In genomic region chr4:120973207-120973606, GRCh38 we compare ENCODE assay signal across 22 cellular contexts. TPM values are rescaled to one million over a fixed set of nuclear protein-coding genes. Genes with fewer than 3 reads are reported as not detected.
DNase-seq lines count a peak whose midpoint lies in the region; ATAC-seq and TF ChIP-seq lines count a peak whose summit lies in the region.
"Had no signal": no experiment of that assay in that cellular context is flagged by ENCODE, and none has a peak within 500 bp of the region (broad histone marks: within the 10 kb centered on the region; RNA-seq: fewer than 3 reads in every experiment).

No MANE protein-coding gene starts in this region.

- DNase-seq in activated naive CD4-positive, alpha-beta T cell treated with anti-CD3 and anti-CD28 coated beads, Interleukin-2, amount 50 U/mL, for 72 hours (ENCODE audit: low spot score in 2 of 2) = no peak
- no peak for DNase-seq in activated naive CD4-positive, alpha-beta T cell treated with anti-CD3 and anti-CD28 coated beads for 36 hours
- no peak for DNase-seq in stimulated activated naive CD8-positive, alpha-beta T cell treated with anti-CD3 and anti-CD28 coated beads, Interleukin-15, Interleukin-2, amounts not matched to agents 100 U/mL and 50 U/mL, for 24 hours
- no peak for DNase-seq in stimulated activated naive CD8-positive, alpha-beta T cell treated with anti-CD3 and anti-CD28 coated beads, Interleukin-15, amount 100 ng/mL, for 72 hours
- DNase-seq in HEK293T (ENCODE audit: extremely low spot score) = no peak
- DNase-seq: 8988T; ACHN; BE2C; C1 segment of cervical spinal cord; CD4-positive, alpha-beta memory T cell; CD4-positive, CD25-positive, alpha-beta regulatory T cell; CD8-positive, alpha-beta memory T cell; COR-L47; DMS 273 treated with DMSO at 0.1 percent for 48 hours; DMS153; DMS53; DMS79; DND-41; EL; GDM1 had no signal

- no peak overlapping the region for H3K4me3 Mint-ChIP-seq in activated naive CD4-positive, alpha-beta T cell treated with anti-CD3 and anti-CD28 coated beads for 36 hours
- H3K4me3 Mint-ChIP-seq in stimulated activated naive CD8-positive, alpha-beta T cell treated with anti-CD3 and anti-CD28 coated beads, Interleukin-15, amount 100 ng/mL, for 72 hours = no peak overlapping the region
- H3K4me3 Mint-ChIP-seq: CD14-positive monocyte; CD4-positive, alpha-beta memory T cell; CD4-positive, CD25-positive, alpha-beta regulatory T cell; CD8-positive, alpha-beta memory T cell had no signal

- CTCF ChIA-PET in activated naive CD4-positive, alpha-beta T cell treated with anti-CD3 and anti-CD28 coated beads for 36 hours (lab: Charles Lee) = no interaction called here
- CTCF ChIA-PET in HEK293T (lab: Yijun Ruan, JAX) = no interaction called here

- intact Hi-C loops in activated naive CD4-positive, alpha-beta T cell treated with anti-CD3 and anti-CD28 coated beads for 36 hours (cut with micrococcal nuclease) = no loop called here

- H3K27ac Mint-ChIP-seq in activated naive CD4-positive, alpha-beta T cell treated with anti-CD3 and anti-CD28 coated beads, Interleukin-2, amount 50 U/mL, for 72 hours = no peak overlapping the region
- no peak overlapping the region for H3K27ac Mint-ChIP-seq in activated naive CD4-positive, alpha-beta T cell treated with anti-CD3 and anti-CD28 coated beads for 36 hours
- H3K27ac Mint-ChIP-seq in stimulated activated naive CD8-positive, alpha-beta T cell treated with anti-CD3 and anti-CD28 coated beads, Interleukin-15, amount 100 ng/mL, for 72 hours = no peak overlapping the region
- H3K27ac Mint-ChIP-seq: CD14-positive monocyte; CD4-positive, alpha-beta memory T cell; CD8-positive, alpha-beta memory T cell had no signal

- peak; percentile 18 to 67 for ATAC-seq in activated naive CD4-positive, alpha-beta T cell treated with anti-CD3 and anti-CD28 coated beads, Interleukin-2, amount 50 U/mL, for 72 hours
- peak; percentile 49 for ATAC-seq in stimulated activated naive CD8-positive, alpha-beta T cell treated with anti-CD3 and anti-CD28 coated beads, Interleukin-15, Interleukin-2, amounts not matched to agents 100 U/mL and 50 U/mL, for 24 hours
- no peak for ATAC-seq in stimulated activated naive CD8-positive, alpha-beta T cell treated with anti-CD3 and anti-CD28 coated beads, Interleukin-15, amount 100 ng/mL, for 72 hours
- ATAC-seq: GM12878 had no signal

- H3K9me3 Mint-ChIP-seq in activated naive CD4-positive, alpha-beta T cell treated with anti-CD3 and anti-CD28 coated beads, Interleukin-2, amount 50 U/mL, for 72 hours = no peaks in the 10 kb centered on the region
- no peaks in the 10 kb centered on the region for H3K9me3 Mint-ChIP-seq in activated naive CD4-positive, alpha-beta T cell treated with anti-CD3 and anti-CD28 coated beads for 36 hours
- H3K9me3 Mint-ChIP-seq in stimulated activated naive CD8-positive, alpha-beta T cell treated with anti-CD3 and anti-CD28 coated beads, Interleukin-15, amount 100 ng/mL, for 72 hours = no peaks in the 10 kb centered on the region

- H3K4me1 Mint-ChIP-seq in activated naive CD4-positive, alpha-beta T cell treated with anti-CD3 and anti-CD28 coated beads for 36 hours (ENCODE audit: low read depth) = no peaks in the 10 kb centered on the region
- H3K4me1 Mint-ChIP-seq in stimulated activated naive CD8-positive, alpha-beta T cell treated with anti-CD3 and anti-CD28 coated beads, Interleukin-15, amount 100 ng/mL, for 72 hours = no peaks in the 10 kb centered on the region
- H3K4me1 Mint-ChIP-seq: CD14-positive monocyte; CD8-positive, alpha-beta memory T cell had no signal

- H3K27me3 Mint-ChIP-seq in activated naive CD4-positive, alpha-beta T cell treated with anti-CD3 and anti-CD28 coated beads for 36 hours (ENCODE audit: low read depth) = no peaks in the 10 kb centered on the region
- no peaks in the 10 kb centered on the region for H3K27me3 Mint-ChIP-seq in stimulated activated naive CD8-positive, alpha-beta T cell treated with anti-CD3 and anti-CD28 coated beads, Interleukin-15, amount 100 ng/mL, for 72 hours

- POLR2A ChIA-PET in HEK293T (lab: Yijun Ruan, JAX) = no interaction called here

- H3K36me3 Mint-ChIP-seq in activated naive CD4-positive, alpha-beta T cell treated with anti-CD3 and anti-CD28 coated beads, Interleukin-2, amount 50 U/mL, for 72 hours = no peaks in the 10 kb centered on the region
- H3K36me3 Mint-ChIP-seq in activated naive CD4-positive, alpha-beta T cell treated with anti-CD3 and anti-CD28 coated beads for 36 hours (ENCODE audit: low read depth) = no peaks in the 10 kb centered on the region
- H3K36me3 Mint-ChIP-seq: CD14-positive monocyte; CD4-positive, alpha-beta memory T cell; CD4-positive, CD25-positive, alpha-beta regulatory T cell; CD8-positive, alpha-beta memory T cell had no signal

TF ChIP-seq in HEK293T, 16 proteins besides CTCF, POLR2A, EP300 and RAD21:
- no peak for TF ChIP-seq BHLHE40 (IDR thresholded peaks at IDR 0.05; ENCODE audit: borderline replicate concordance)
- TF ChIP-seq, protein P1, sequence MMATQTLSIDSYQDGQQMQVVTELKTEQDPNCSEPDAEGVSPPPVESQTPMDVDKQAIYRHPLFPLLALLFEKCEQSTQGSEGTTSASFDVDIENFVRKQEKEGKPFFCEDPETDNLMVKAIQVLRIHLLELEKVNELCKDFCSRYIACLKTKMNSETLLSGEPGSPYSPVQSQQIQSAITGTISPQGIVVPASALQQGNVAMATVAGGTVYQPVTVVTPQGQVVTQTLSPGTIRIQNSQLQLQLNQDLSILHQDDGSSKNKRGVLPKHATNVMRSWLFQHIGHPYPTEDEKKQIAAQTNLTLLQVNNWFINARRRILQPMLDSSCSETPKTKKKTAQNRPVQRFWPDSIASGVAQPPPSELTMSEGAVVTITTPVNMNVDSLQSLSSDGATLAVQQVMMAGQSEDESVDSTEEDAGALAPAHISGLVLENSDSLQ (IDR thresholded peaks at IDR 0.05) = no peak
- TF ChIP-seq FOXA1 (IDR thresholded peaks at IDR 0.05) = no peak
- TF ChIP-seq SP1 (IDR thresholded peaks at IDR 0.05) = no peak
- TF ChIP-seq ELF4 (IDR thresholded peaks at IDR 0.05) = no peak
- no peak for TF ChIP-seq ARNT (IDR thresholded peaks at IDR 0.05)
- TF ChIP-seq FOXK2 (IDR thresholded peaks at IDR 0.05) = no peak
- TF ChIP-seq ZNF384 (IDR thresholded peaks at IDR 0.05) = no peak
- TF ChIP-seq NFRKB (IDR thresholded peaks at IDR 0.05) = no peak
- no peak for TF ChIP-seq SUZ12 (IDR thresholded peaks at IDR 0.05)
- TF ChIP-seq CTBP1 (IDR thresholded peaks at IDR 0.05; ENCODE audit: borderline replicate concordance) = no peak
- no peak for TF ChIP-seq HDGF (IDR thresholded peaks at IDR 0.05; ENCODE audit: borderline replicate concordance)
- no peak for TF ChIP-seq LEF1 (IDR thresholded peaks at IDR 0.05; ENCODE audit: borderline replicate concordance)
- TF ChIP-seq L3MBTL2 (conservative IDR thresholded peaks at IDR 0.05) = no peak

RNA-seq across cellular contexts. Expression of gene PRDM5, which starts 50.7 kb away (rescaled TPM):
- 1 to 10 TPM in 1 of 2 donors, under 1 TPM in 1; 0.25 to 1.5 TPM for total RNA-seq in activated naive CD4-positive, alpha-beta T cell treated with anti-CD3 and anti-CD28 coated beads, Interleukin-2, amount 50 U/mL, for 72 hours
- under 1 TPM; 0.20 to 0.57 TPM for total RNA-seq in activated naive CD4-positive, alpha-beta T cell treated with anti-CD3 and anti-CD28 coated beads for 36 hours
- total RNA-seq: GM12878 had no signal
